ENCODE assay signal across 8 cellular contexts in the genomic region with DNA sequence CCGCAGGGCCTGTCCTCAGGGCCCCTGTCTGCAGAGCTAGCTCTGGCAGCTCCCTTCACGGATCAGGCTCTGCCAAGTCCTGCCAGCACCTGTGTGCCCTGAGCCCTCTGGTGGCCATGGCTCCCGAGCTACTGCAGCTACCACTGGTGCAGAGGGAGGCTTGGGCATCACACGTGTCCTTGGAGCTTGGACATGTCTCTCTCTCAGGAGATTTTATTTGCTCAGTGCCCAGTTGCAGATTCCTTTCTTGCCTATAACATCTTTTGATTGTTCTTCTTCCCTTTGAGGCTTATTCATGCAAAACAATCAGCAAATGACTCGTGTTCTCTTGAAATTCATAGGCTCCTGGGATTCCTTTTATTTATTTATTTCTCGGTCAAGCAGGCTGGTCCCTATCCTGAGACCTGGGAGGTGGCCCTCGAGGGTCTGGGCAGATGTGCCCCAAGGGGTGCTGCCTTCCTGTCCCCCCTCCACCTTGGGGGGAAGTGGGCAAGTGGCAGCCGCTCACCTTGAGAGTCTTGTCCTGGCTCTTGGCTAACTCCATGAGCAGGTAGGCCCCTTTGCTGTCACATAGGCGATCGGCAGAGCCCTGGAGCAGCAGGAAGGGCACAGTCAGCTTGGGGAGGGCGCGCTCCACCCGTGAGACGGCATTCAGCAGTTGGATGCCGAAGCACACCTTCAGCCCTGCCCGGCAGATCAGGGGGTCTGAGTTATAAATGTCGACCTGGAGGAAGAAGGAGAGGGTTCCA. TPM values are rescaled to one million over a fixed set of nuclear protein-coding genes. Genes with fewer than 3 reads are reported as not detected.
DNase-seq lines count a peak whose midpoint lies in the region; ATAC-seq and TF ChIP-seq lines count a peak whose summit lies in the region.

No MANE protein-coding gene starts in this region.

- peak; percentile 33 for ATAC-seq in SK-N-SH treated with all-trans-retinoic acid at 6 μM for 48 hours
- ATAC-seq in HG03469 (IDR thresholded peaks at IDR 0.05; ENCODE audit: unreplicated experiment) = no peak
- ATAC-seq in HG02938 (IDR thresholded peaks at IDR 0.05; ENCODE audit: unreplicated experiment) = no peak

- peak; percentile 73 for DNase-seq in DMS153 treated with DMSO at 0.1 percent for 48 hours (lab: John Stamatoyannopoulos, UW; ENCODE audit: unreplicated experiment)
- peak; percentile 89 for DNase-seq in LNCaP clone FGC (ENCODE audit: low read depth)
- peak; percentile 90 for DNase-seq in chondrocyte (ENCODE audit: low spot score)
- DNase-seq in myocyte (ENCODE audit: low read depth) = peak; percentile 72
- DNase-seq in HuH-7 (ENCODE audit: low spot score) = no peak

- TF ChIP-seq CTCF in LNCaP clone FGC (IDR thresholded peaks at IDR 0.05; ENCODE audit: control insufficient read depth, extremely low read depth, insufficient read depth) = peak; percentile 92
- TF ChIP-seq CTCF in chondrocyte (IDR thresholded peaks at IDR 0.05) = peak; percentile 65

- H3K36me3 Mint-ChIP-seq in chondrocyte (ENCODE audit: low read depth) = peaks cover 4% of the 10 kb centered on the region

- H3K4me1 Mint-ChIP-seq in chondrocyte (ENCODE audit: low read depth) = peaks cover 45% of the 10 kb centered on the region

- no peak overlapping the region for H3K4me3 Mint-ChIP-seq in chondrocyte (ENCODE audit: unreplicated experiment)

- no peak overlapping the region for H3K27ac Mint-ChIP-seq in chondrocyte (ENCODE audit: unreplicated experiment)

- H3K4me3 ChIP-seq in LNCaP clone FGC (ENCODE audit: low read depth, low read length) = no peak overlapping the region

- no peaks in the 10 kb centered on the region for H3K27me3 Mint-ChIP-seq in chondrocyte (ENCODE audit: low read depth)

- no peaks in the 10 kb centered on the region for H3K9me3 Mint-ChIP-seq in chondrocyte (ENCODE audit: low read depth)

TF ChIP-seq in SK-N-SH treated with all-trans-retinoic acid at 6 μM for 48 hours, 23 proteins besides CTCF, POLR2A, EP300 and RAD21:
- TF ChIP-seq, protein P1, sequence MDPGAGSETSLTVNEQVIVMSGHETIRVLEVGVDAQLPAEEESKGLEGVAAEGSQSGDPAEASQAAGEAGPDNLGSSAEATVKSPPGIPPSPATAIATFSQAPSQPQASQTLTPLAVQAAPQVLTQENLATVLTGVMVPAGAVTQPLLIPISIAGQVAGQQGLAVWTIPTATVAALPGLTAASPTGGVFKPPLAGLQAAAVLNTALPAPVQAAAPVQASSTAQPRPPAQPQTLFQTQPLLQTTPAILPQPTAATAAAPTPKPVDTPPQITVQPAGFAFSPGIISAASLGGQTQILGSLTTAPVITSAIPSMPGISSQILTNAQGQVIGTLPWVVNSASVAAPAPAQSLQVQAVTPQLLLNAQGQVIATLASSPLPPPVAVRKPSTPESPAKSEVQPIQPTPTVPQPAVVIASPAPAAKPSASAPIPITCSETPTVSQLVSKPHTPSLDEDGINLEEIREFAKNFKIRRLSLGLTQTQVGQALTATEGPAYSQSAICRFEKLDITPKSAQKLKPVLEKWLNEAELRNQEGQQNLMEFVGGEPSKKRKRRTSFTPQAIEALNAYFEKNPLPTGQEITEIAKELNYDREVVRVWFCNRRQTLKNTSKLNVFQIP (CRISPR knock-in tag; IDR thresholded peaks at IDR 0.05; ENCODE audit: borderline replicate concordance, low read depth) = no peak
- no peak for TF ChIP-seq RARB (CRISPR knock-in tag; IDR thresholded peaks at IDR 0.05)
- TF ChIP-seq, protein P2, sequence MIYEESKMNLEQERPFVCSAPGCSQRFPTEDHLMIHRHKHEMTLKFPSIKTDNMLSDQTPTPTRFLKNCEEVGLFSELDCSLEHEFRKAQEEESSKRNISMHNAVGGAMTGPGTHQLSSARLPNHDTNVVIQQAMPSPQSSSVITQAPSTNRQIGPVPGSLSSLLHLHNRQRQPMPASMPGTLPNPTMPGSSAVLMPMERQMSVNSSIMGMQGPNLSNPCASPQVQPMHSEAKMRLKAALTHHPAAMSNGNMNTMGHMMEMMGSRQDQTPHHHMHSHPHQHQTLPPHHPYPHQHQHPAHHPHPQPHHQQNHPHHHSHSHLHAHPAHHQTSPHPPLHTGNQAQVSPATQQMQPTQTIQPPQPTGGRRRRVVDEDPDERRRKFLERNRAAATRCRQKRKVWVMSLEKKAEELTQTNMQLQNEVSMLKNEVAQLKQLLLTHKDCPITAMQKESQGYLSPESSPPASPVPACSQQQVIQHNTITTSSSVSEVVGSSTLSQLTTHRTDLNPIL (CRISPR knock-in tag; IDR thresholded peaks at IDR 0.05; ENCODE audit: low read depth) = no peak

RNA-seq across cellular contexts. Expression of a gene that starts 21.9 kb away (rescaled TPM):
- total RNA-seq in chondrocyte (18.1 to 27.2 TPM (median 26.7 TPM) in 3 replicates), myocyte (3.6 and 6.0 TPM in 2 replicates)
- polyA plus RNA-seq in myocyte (2012) = 33.3 TPM
